Comparison of ENCODE assay signal across 1 cellular context in genomic region chr15:57772223-57772957, GRCh38.
TF ChIP-seq lines count a peak whose summit lies in the region.

No MANE protein-coding gene starts in this region.

TF ChIP-seq in SK-N-SH treated with all-trans-retinoic acid at 6 μM for 48 hours, 23 proteins besides CTCF, POLR2A, EP300 and RAD21 (continued from another document):
- no peak for TF ChIP-seq CSRNP3 (CRISPR knock-in tag; IDR thresholded peaks at IDR 0.05)
- TF ChIP-seq, protein P1, sequence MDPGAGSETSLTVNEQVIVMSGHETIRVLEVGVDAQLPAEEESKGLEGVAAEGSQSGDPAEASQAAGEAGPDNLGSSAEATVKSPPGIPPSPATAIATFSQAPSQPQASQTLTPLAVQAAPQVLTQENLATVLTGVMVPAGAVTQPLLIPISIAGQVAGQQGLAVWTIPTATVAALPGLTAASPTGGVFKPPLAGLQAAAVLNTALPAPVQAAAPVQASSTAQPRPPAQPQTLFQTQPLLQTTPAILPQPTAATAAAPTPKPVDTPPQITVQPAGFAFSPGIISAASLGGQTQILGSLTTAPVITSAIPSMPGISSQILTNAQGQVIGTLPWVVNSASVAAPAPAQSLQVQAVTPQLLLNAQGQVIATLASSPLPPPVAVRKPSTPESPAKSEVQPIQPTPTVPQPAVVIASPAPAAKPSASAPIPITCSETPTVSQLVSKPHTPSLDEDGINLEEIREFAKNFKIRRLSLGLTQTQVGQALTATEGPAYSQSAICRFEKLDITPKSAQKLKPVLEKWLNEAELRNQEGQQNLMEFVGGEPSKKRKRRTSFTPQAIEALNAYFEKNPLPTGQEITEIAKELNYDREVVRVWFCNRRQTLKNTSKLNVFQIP (CRISPR knock-in tag; IDR thresholded peaks at IDR 0.05; ENCODE audit: borderline replicate concordance, low read depth): no peak
